7 cellular contexts compared by ENCODE assay signal in genomic region chr1:94792473-94792875, GRCh38. TPM values are rescaled to one million over a fixed set of nuclear protein-coding genes. Genes with fewer than 3 reads are reported as not detected.
DNase-seq lines count a peak whose midpoint lies in the region; ATAC-seq and TF ChIP-seq lines count a peak whose summit lies in the region.

No MANE protein-coding gene starts in this region.

- peak; percentile 97 for ATAC-seq in GM19023 (IDR thresholded peaks at IDR 0.05; ENCODE audit: unreplicated experiment)
- ATAC-seq in HG03025 (IDR thresholded peaks at IDR 0.05; ENCODE audit: low FRiP score, unreplicated experiment) = peak; percentile 99

- H3K4me3 Mint-ChIP-seq in activated T-helper 1 cell treated with anti-CD3 and anti-CD28 coated beads, Interleukin-12 subunit alpha, Interleukin-12 subunit beta, Interleukin-2, Interleukin-4 antibody, amounts not matched to agents 30 ng/mL and 10 ng/mL and 1 ng/mL, durations not matched to agents 14 hours and 24 hours and 36 hours = no peak overlapping the region

- no peak overlapping the region for H3K27ac Mint-ChIP-seq in activated T-helper 1 cell treated with anti-CD3 and anti-CD28 coated beads, Interleukin-12 subunit alpha, Interleukin-12 subunit beta, Interleukin-2, Interleukin-4 antibody, amounts not matched to agents 30 ng/mL and 10 ng/mL and 1 ng/mL, durations not matched to agents 14 hours and 24 hours and 36 hours

- H3K27me3 ChIP-seq in left ventricle myocardium inferior (ENCODE audit: low read depth) (no peaks in the 10 kb centered on the region), tibial nerve (no peaks in the 10 kb centered on the region)

- WGBS in tibial nerve, 2 donors = 16 to 23% methylated on average over 4 of the region's 4 CpGs

- H3K4me1 Mint-ChIP-seq in activated T-helper 1 cell treated with anti-CD3 and anti-CD28 coated beads, Interleukin-12 subunit alpha, Interleukin-12 subunit beta, Interleukin-2, Interleukin-4 antibody, amounts not matched to agents 30 ng/mL and 10 ng/mL and 1 ng/mL, durations not matched to agents 14 hours and 24 hours and 36 hours (ENCODE audit: low read depth) = peaks cover 4% of the 10 kb centered on the region

- intact Hi-C loops in left ventricle myocardium inferior (cut with micrococcal nuclease) = no loop called here
- intact Hi-C loops in activated T-helper 1 cell treated with anti-CD3 and anti-CD28 coated beads, Interleukin-12 subunit alpha, Interleukin-12 subunit beta, Interleukin-2, Interleukin-4 antibody, amounts not matched to agents 30 ng/mL and 10 ng/mL and 1 ng/mL, durations not matched to agents 14 hours and 24 hours and 36 hours (cut with micrococcal nuclease) = no loop called here

- H3K9me3 ChIP-seq in left ventricle myocardium inferior (replicated peaks) = no peaks in the 10 kb centered on the region
- H3K9me3 ChIP-seq in tibial nerve = no peaks in the 10 kb centered on the region

- H3K9me3 Mint-ChIP-seq in activated T-helper 1 cell treated with anti-CD3 and anti-CD28 coated beads, Interleukin-12 subunit alpha, Interleukin-12 subunit beta, Interleukin-2, Interleukin-4 antibody, amounts not matched to agents 30 ng/mL and 10 ng/mL and 1 ng/mL, durations not matched to agents 14 hours and 24 hours and 36 hours = no peaks in the 10 kb centered on the region

- TF ChIP-seq EP300 in tibial nerve (IDR thresholded peaks at IDR 0.05) = peak in 1 of 2 donors; percentile 52

- TF ChIP-seq CTCF in left ventricle myocardium inferior (IDR thresholded peaks at IDR 0.05; ENCODE audit: borderline replicate concordance) (peak; percentile 51), tibial nerve (IDR thresholded peaks at IDR 0.05) (peak in 2 of 5 experiments; percentile 23 to 25)

- no peak for TF ChIP-seq POLR2A in tibial nerve (IDR thresholded peaks at IDR 0.05)

- H3K4me3 ChIP-seq in left ventricle myocardium inferior (peak overlapping the region; percentile 27), tibial nerve (no peak overlapping the region)

- peaks cover 10% of the 10 kb centered on the region for H3K27me3 Mint-ChIP-seq in activated T-helper 1 cell treated with anti-CD3 and anti-CD28 coated beads, Interleukin-12 subunit alpha, Interleukin-12 subunit beta, Interleukin-2, Interleukin-4 antibody, amounts not matched to agents 30 ng/mL and 10 ng/mL and 1 ng/mL, durations not matched to agents 14 hours and 24 hours and 36 hours (ENCODE audit: insufficient read depth)

- H3K27ac ChIP-seq in left ventricle myocardium inferior (replicated peaks) (peak overlapping the region; percentile 78), tibial nerve (peak overlapping the region; percentile 0 to 83 (median 72))

- H3K4me1 ChIP-seq in left ventricle myocardium inferior (peaks cover 38% of the 10 kb centered on the region), tibial nerve (peaks cover 0 to 44% (median 14%) of the 10 kb centered on the region in 4 donors)

- H3K36me3 Mint-ChIP-seq in activated T-helper 1 cell treated with anti-CD3 and anti-CD28 coated beads, Interleukin-12 subunit alpha, Interleukin-12 subunit beta, Interleukin-2, Interleukin-4 antibody, amounts not matched to agents 30 ng/mL and 10 ng/mL and 1 ng/mL, durations not matched to agents 14 hours and 24 hours and 36 hours (ENCODE audit: low read depth) = no peaks in the 10 kb centered on the region

- H3K36me3 ChIP-seq in left ventricle myocardium inferior = no peaks in the 10 kb centered on the region
- no peaks in the 10 kb centered on the region for H3K36me3 ChIP-seq in tibial nerve

- DNase-seq in RPMI8226 (peak; percentile 55), left ventricle myocardium inferior (no peak), tibial nerve (ENCODE audit: low spot score in 2 of 2) (no peak), ecto neural progenitor cell (ENCODE audit: low spot score) (no peak)
- DNase-seq in activated T-helper 1 cell treated with anti-CD3 and anti-CD28 coated beads, Interleukin-12 subunit alpha, Interleukin-12 subunit beta, Interleukin-2, Interleukin-4 antibody, amounts not matched to agents 30 ng/mL and 10 ng/mL and 1 ng/mL, durations not matched to agents 14 hours and 24 hours and 36 hours (ENCODE audit: low spot score) = no peak

RNA-seq across cellular contexts. Expression of gene SLC44A3, which starts 27.7 kb away (rescaled TPM):
- total RNA-seq in left ventricle myocardium inferior = 5.9 TPM
- 1 to 10 TPM; 1.6 to 8.1 (median 5.3) TPM for total RNA-seq in tibial nerve
- not detected in 2 replicates for total RNA-seq in activated T-helper 1 cell treated with anti-CD3 and anti-CD28 coated beads, Interleukin-12 subunit alpha, Interleukin-12 subunit beta, Interleukin-2, Interleukin-4 antibody, amounts not matched to agents 30 ng/mL and 10 ng/mL and 1 ng/mL, durations not matched to agents 14 hours and 24 hours and 36 hours
